10 cellular contexts compared by ENCODE assay signal in genomic region chr2:230694241-230694640, GRCh38. TPM values are rescaled to one million over a fixed set of nuclear protein-coding genes. Genes with fewer than 3 reads are reported as not detected.
DNase-seq lines count a peak whose midpoint lies in the region; ATAC-seq and TF ChIP-seq lines count a peak whose summit lies in the region.
"Had no signal": no experiment of that assay in that cellular context is flagged by ENCODE, and none has a peak within 500 bp of the region (broad histone marks: within the 10 kb centered on the region; RNA-seq: fewer than 3 reads in every experiment).

No MANE protein-coding gene starts in this region.

- H3K4me3 Mint-ChIP-seq in activated CD4-positive, alpha-beta memory T cell treated with anti-CD3 and anti-CD28 coated beads for 36 hours, result no peak overlapping the region
- no peak overlapping the region for H3K4me3 Mint-ChIP-seq in mesothelial cell of epicardium
- H3K4me3 Mint-ChIP-seq: neural crest cell had no signal

- peak overlapping the region; percentile 16 for H3K27ac Mint-ChIP-seq in activated CD4-positive, alpha-beta memory T cell treated with anti-CD3 and anti-CD28 coated beads for 36 hours
- H3K27ac Mint-ChIP-seq in mesothelial cell of epicardium, result peak overlapping the region; percentile 89

- ATAC-seq in GM18498 (IDR thresholded peaks at IDR 0.05; ENCODE audit: unreplicated experiment), result peak; percentile 73
- ATAC-seq in GM21717 (IDR thresholded peaks at IDR 0.05; ENCODE audit: unreplicated experiment), result peak; percentile 80

- TF ChIP-seq CTCF in mesothelial cell of epicardium (IDR thresholded peaks at IDR 0.05; ENCODE audit: unreplicated experiment), result no peak

- peaks cover 23% of the 10 kb centered on the region for H3K4me1 Mint-ChIP-seq in activated CD4-positive, alpha-beta memory T cell treated with anti-CD3 and anti-CD28 coated beads for 36 hours (ENCODE audit: low read depth)
- peaks cover 38% of the 10 kb centered on the region for H3K4me1 Mint-ChIP-seq in mesothelial cell of epicardium
- H3K4me1 Mint-ChIP-seq: neural crest cell had no signal

- H3K9me3 Mint-ChIP-seq in activated CD4-positive, alpha-beta memory T cell treated with anti-CD3 and anti-CD28 coated beads for 36 hours, result no peaks in the 10 kb centered on the region
- no peaks in the 10 kb centered on the region for H3K9me3 Mint-ChIP-seq in mesothelial cell of epicardium
- H3K9me3 Mint-ChIP-seq: neural crest cell had no signal

- CTCF ChIA-PET in activated CD4-positive, alpha-beta memory T cell treated with anti-CD3 and anti-CD28 coated beads for 36 hours (lab: Charles Lee), result no interaction called here

- POLR2A ChIA-PET in activated CD4-positive, alpha-beta memory T cell treated with anti-CD3 and anti-CD28 coated beads for 36 hours (lab: Charles Lee), result no interaction called here

- DNase-seq in activated CD4-positive, alpha-beta memory T cell treated with anti-CD3 and anti-CD28 coated beads for 36 hours, result peak; percentile 49
- DNase-seq in mesothelial cell of epicardium (ENCODE audit: low spot score in 2 of 2, unreplicated experiment in 2 of 2) (no peak), NOMO-1 treated with dmso at 0.1 percent for 144 hours (lab: John Stamatoyannopoulos, UW; ENCODE audit: unreplicated experiment) (no peak), posterior cingulate gyrus (no peak), NCI-H128 (lab: John Stamatoyannopoulos, UW; ENCODE audit: unreplicated experiment) (no peak)
- DNase-seq: activated gamma-delta T cell, NCI-H446 had no signal

- no peaks in the 10 kb centered on the region for H3K27me3 Mint-ChIP-seq in activated CD4-positive, alpha-beta memory T cell treated with anti-CD3 and anti-CD28 coated beads for 36 hours
- H3K27me3 Mint-ChIP-seq in mesothelial cell of epicardium (ENCODE audit: low read depth), result no peaks in the 10 kb centered on the region

- intact Hi-C loops in activated CD4-positive, alpha-beta memory T cell treated with anti-CD3 and anti-CD28 coated beads for 36 hours (cut with micrococcal nuclease), result no loop called here
- intact Hi-C loops in posterior cingulate gyrus (cut with DNase I), result no loop called here

- H3K36me3 Mint-ChIP-seq in activated CD4-positive, alpha-beta memory T cell treated with anti-CD3 and anti-CD28 coated beads for 36 hours, result no peaks in the 10 kb centered on the region
- no peaks in the 10 kb centered on the region for H3K36me3 Mint-ChIP-seq in mesothelial cell of epicardium

RNA-seq across cellular contexts. Expression of gene CAB39, which starts 18.4 kb away (rescaled TPM):
- 100 to 1,000 TPM; 128 to 129 TPM for total RNA-seq in activated CD4-positive, alpha-beta memory T cell treated with anti-CD3 and anti-CD28 coated beads for 36 hours
- total RNA-seq in mesothelial cell of epicardium, result 39.2 to 43.0 TPM (median 41.7 TPM) in 3 replicates
